In the genomic region with DNA sequence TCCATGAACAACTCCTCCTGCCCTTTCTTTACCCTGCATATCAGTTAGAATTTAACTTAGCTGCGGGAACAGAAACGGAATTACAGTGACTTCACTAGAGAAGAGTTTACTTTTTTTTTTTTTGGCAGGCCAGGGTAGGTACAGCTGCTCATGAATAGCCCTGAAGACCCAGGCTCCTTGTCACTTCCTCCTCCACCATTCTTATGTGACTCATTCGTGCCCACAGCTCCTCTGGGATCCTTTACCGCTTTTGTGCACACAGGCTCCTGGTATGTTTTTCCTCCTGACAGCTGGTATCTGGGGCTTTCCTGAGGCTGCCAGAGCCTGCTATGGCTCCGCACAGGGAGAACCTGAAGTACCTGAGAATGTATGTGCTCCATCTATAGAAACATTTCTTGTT, we compare ENCODE assay signal across 13 cellular contexts. TPM values are rescaled to one million over a fixed set of nuclear protein-coding genes. Genes with fewer than 3 reads are reported as not detected.
DNase-seq lines count a peak whose midpoint lies in the region; ATAC-seq, FAIRE-seq and TF ChIP-seq lines count a peak whose summit lies in the region.
"Had no signal": no experiment of that assay in that cellular context is flagged by ENCODE, and none has a peak within 500 bp of the region (broad histone marks: within the 10 kb centered on the region; RNA-seq: fewer than 3 reads in every experiment).

No MANE protein-coding gene starts in this region.

- CTCF ChIA-PET in RWPE1 (lab: Yijun Ruan, JAX): interaction anchor here (0.6 to 3.4 kb wide), 3 partner anchors 9 to 99 kb away, joined by 3 to 23 read pairs (median 12); no protein-coding TSS in a partner anchor

- no peaks in the 10 kb centered on the region for H3K36me3 ChIP-seq in small intestine (ENCODE audit: control insufficient read depth in 2 of 2, insufficient read depth in 2 of 2, low read length in 2 of 2)
- H3K36me3 ChIP-seq: pancreas had no signal

- TF ChIP-seq CTCF in RWPE1 (conservative IDR thresholded peaks at IDR 0.05; ENCODE audit: low read depth): no peak

- H3K4me3 ChIP-seq in small intestine (ENCODE audit: low read depth in 1 of 2, low read length in 2 of 2): no peak overlapping the region
- H3K4me3 ChIP-seq: coronary artery, pancreas had no signal

- no peak for FAIRE-seq in small intestine (lab: Jason Lieb, UNC)
- FAIRE-seq: pancreas had no signal

- DNase-seq in H4 (ENCODE audit: low spot score) (peak; percentile 87), RWPE1 (ENCODE audit: low spot score) (peak; percentile 58), renal cortical epithelial cell (ENCODE audit: low read depth) (peak; percentile 98), HUDEP-2 (lab: John Stamatoyannopoulos, UW; ENCODE audit: unreplicated experiment in 76 of 76) (no peak), small intestine (no peak)
- DNase-seq: DND-41, pancreas had no signal

- WGBS in small intestine, 3 donors: 51 to 55% (median 51%) methylated on average over 5 of the region's 5 CpGs

- peaks cover 0 to 6% of the 10 kb centered on the region in 2 donors for H3K27me3 ChIP-seq in small intestine (ENCODE audit: control insufficient read depth in 2 of 2, insufficient read depth in 2 of 2, low read length in 2 of 2)
- H3K27me3 ChIP-seq: pancreas had no signal

- H3K27ac ChIP-seq in RWPE1 (no peak overlapping the region), small intestine (ENCODE audit: low read depth in 1 of 2, low read length in 1 of 2) (no peak overlapping the region)
- H3K27ac ChIP-seq: coronary artery, pancreas had no signal

- no peaks in the 10 kb centered on the region for H3K9me3 ChIP-seq in small intestine (ENCODE audit: control insufficient read depth, low read depth)
- H3K9me3 ChIP-seq: pancreas had no signal

- ATAC-seq in esophagus mucosa (peak; percentile 54), GM19455 (IDR thresholded peaks at IDR 0.05; ENCODE audit: unreplicated experiment) (no peak), HG02938 (IDR thresholded peaks at IDR 0.05; ENCODE audit: unreplicated experiment) (no peak)

- POLR2A ChIA-PET in RWPE1 (lab: Yijun Ruan, JAX; ENCODE audit: low non-redundant PET): no interaction called here

- peaks cover 0 to 2% of the 10 kb centered on the region in 2 donors for H3K4me1 ChIP-seq in small intestine (ENCODE audit: control insufficient read depth in 2 of 2, insufficient read depth in 1 of 2, low read depth in 1 of 2, low read length in 1 of 2)
- H3K4me1 ChIP-seq: pancreas had no signal

RNA-seq across cellular contexts. Expression of a gene that starts 3.9 kb away (rescaled TPM):
- total RNA-seq in H4 (2014; rRNA removed; shearing (Covaris generic)): not detected in 2 replicates
- total RNA-seq in esophagus mucosa: 0.40 TPM
- total RNA-seq in renal cortical epithelial cell: 12.3 and 22.6 TPM in 2 replicates
- polyA plus RNA-seq in small intestine: 1 to 10 TPM in 1 of 3 donors, not detected in 2; 1.0 TPM

RNA-seq across cellular contexts. Expression of a gene that starts 10.2 kb away (rescaled TPM):
- not detected in 2 replicates for total RNA-seq in H4 (2014; rRNA removed; shearing (Covaris generic))
- total RNA-seq in esophagus mucosa (4.3 TPM), renal cortical epithelial cell (not detected in 2 replicates)
- polyA plus RNA-seq in small intestine: under 1 TPM in 1 of 3 donors, not detected in 2; 0.12 TPM
- total RNA-seq: activated T-helper 2 cell treated with anti-CD3 and anti-CD28 coated beads, Interferon-gamma antibody, Interleukin-2, Interleukin-4, amounts not matched to agents 10 μg/mL and 5 μg/mL and 100 μg/mL, durations not matched to agents 14 hours and 24 hours and 36 hours; pancreas had no signal
- polyA plus RNA-seq: pancreas had no signal

RNA-seq across cellular contexts. Expression of a gene that starts 19.5 kb away (rescaled TPM):
- total RNA-seq in H4 (2014; rRNA removed; shearing (Covaris generic)): not detected in 2 replicates
- total RNA-seq in esophagus mucosa (5.1 TPM), renal cortical epithelial cell (not detected in 2 replicates)
- polyA plus RNA-seq in small intestine: under 1 TPM in 1 of 3 donors, not detected in 2; 0.07 TPM
- total RNA-seq: activated T-helper 2 cell treated with anti-CD3 and anti-CD28 coated beads, Interferon-gamma antibody, Interleukin-2, Interleukin-4, amounts not matched to agents 10 μg/mL and 5 μg/mL and 100 μg/mL, durations not matched to agents 14 hours and 24 hours and 36 hours; pancreas; ureter had no signal
- polyA plus RNA-seq: pancreas had no signal

Comparison
In these comparisons a context has a peak if more than half of its experiments do, and no peak if none do; other contexts are left out.
1. DNase-seq: peak in H4 (single experiment), RWPE1 (single experiment) and renal cortical epithelial cell (single experiment); none in HUDEP-2 (0 of 76) and small intestine (single experiment).